Comparison of ENCODE assay signal across 10 cellular contexts in the genomic region with DNA sequence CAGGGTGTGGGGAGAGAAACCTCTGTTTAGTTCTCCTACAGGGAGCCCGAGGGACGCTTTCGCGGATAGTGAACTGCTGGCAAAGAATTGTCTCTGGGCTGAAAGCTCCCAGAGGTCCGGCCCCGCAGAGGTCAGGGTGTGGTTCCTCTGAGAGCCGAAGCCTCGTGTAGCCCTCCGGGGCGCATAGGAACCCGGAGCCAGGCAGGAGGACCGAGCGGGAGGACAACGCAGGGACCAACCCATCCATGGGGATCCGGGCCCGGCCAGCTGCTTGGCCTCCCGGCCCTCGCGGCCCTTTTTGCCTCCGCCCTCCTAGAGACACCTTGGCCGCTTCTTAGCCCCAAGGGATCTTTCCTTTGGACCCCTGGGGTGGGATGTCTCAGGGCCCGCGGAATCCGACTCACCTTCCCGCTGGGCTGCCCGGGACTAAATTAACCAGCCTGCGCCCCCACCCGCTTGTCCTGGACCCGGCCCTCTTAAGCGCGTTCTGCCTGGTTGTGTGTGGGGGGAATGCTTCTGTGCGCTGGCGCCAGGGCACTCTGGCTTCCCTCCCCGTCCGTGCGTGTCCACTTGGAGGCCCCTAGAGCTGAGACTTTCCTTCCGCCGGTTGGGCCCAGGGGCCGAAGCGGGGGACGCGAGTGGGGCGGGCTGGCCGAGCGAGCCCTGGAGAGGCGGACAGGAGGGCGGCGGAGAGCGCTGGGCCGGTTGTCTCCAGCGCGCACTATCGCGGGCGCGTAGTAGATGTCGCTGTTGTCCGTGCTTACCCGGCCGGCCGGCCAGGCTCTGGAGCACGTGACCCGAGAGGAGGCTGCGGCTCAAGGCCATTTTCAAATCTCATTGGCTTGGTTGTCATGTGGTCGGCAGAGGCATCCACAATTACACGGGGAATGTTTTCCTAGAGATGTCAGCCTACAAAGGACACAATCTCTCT. TPM values are rescaled to one million over a fixed set of nuclear protein-coding genes. Genes with fewer than 3 reads are reported as not detected.
DNase-seq lines count a peak whose midpoint lies in the region; ATAC-seq and TF ChIP-seq lines count a peak whose summit lies in the region.
"Had no signal": no experiment of that assay in that cellular context is flagged by ENCODE, and none has a peak within 500 bp of the region (broad histone marks: within the 10 kb centered on the region; RNA-seq: fewer than 3 reads in every experiment).

HOXD10 (plus strand) TSS at position 896 of the 931 bp plus-strand sequence. CDS start 56 bp downstream, outside the sequence.

- intact Hi-C loops in left colon (cut with DNase I, micrococcal nuclease) (no loop called here), testis (cut with DNase I; ENCODE audit: low total_unique reads) (no loop called here)

- WGBS in testis, 2 donors, result 1 to 3% methylated on average over 23 to 51 of the region's 66 CpGs

- no peaks in the 10 kb centered on the region for H3K4me1 ChIP-seq in testis

- ATAC-seq in left colon (peak; percentile 75), GM18861 (IDR thresholded peaks at IDR 0.05; ENCODE audit: unreplicated experiment) (no peak), HG03159 (IDR thresholded peaks at IDR 0.05; ENCODE audit: unreplicated experiment) (no peak)
- ATAC-seq: activated naive CD4-positive, alpha-beta T cell treated with anti-CD3 and anti-CD28 coated beads, Interleukin-2, amount 50 U/mL, for 72 hours had no signal

- no peaks in the 10 kb centered on the region for H3K36me3 ChIP-seq in WERI-Rb-1
- no peaks in the 10 kb centered on the region for H3K36me3 ChIP-seq in testis (ENCODE audit: low read depth, missing control alignments)

- peak; percentile 28 for TF ChIP-seq POLR2A in testis (IDR thresholded peaks at IDR 0.05)

- H3K9me3 ChIP-seq in WERI-Rb-1 (ENCODE audit: severe bottlenecking) (peaks cover 13% of the 10 kb centered on the region), testis (no peaks in the 10 kb centered on the region)

- H3K27me3 ChIP-seq in WERI-Rb-1 (ENCODE audit: insufficient read depth, low read depth, severe bottlenecking) (peaks cover 98% of the 10 kb centered on the region), testis (no peaks in the 10 kb centered on the region)

- TF ChIP-seq CTCF in WERI-Rb-1 (IDR thresholded peaks at IDR 0.05; ENCODE audit: low read depth, low read length) (peak; percentile 41), testis (IDR thresholded peaks at IDR 0.05) (peak; percentile 33 to 50 (median 41))

- DNase-seq in NCI-H748 (lab: John Stamatoyannopoulos, UW; ENCODE audit: unreplicated experiment) (peak; percentile 38), NCI-H748 treated with DMSO at 0.1 percent for 48 hours (lab: John Stamatoyannopoulos, UW) (no peak), WERI-Rb-1 (peak; percentile 54), left colon (peak in 1 of 2 donors; percentile 78), testis (peak; percentile 90), NCI-H526 (lab: John Stamatoyannopoulos, UW) (no peak)

- H3K27ac ChIP-seq in WERI-Rb-1 (no peak within 1 kb of the TSS), testis (peak within 1 kb of the TSS; percentile 95 to 98)

- H3K4me3 ChIP-seq in WERI-Rb-1 (ENCODE audit: low read depth, low read length), result no peak within 1 kb of the TSS
- H3K4me3 ChIP-seq in testis, result peak within 1 kb of the TSS; percentile 46 to 51

RNA-seq across cellular contexts. Expression of gene HOXD10, which starts in this region (rescaled TPM):
- 10 to 100 TPM in 1 of 2 donors, 1 to 10 TPM in 1; 1.0 to 14.8 TPM for total RNA-seq in left colon
- total RNA-seq in testis, result 1 to 10 TPM; 2.7 to 3.3 TPM
- 0.92 TPM for polyA plus RNA-seq in testis (ENCODE audit: insufficient read depth, low read depth, low replicate concordance)
- total RNA-seq: activated naive CD4-positive, alpha-beta T cell treated with anti-CD3 and anti-CD28 coated beads, Interleukin-2, amount 50 U/mL, for 72 hours; temporal lobe had no signal

Comparison
In these comparisons a context has a peak if more than half of its experiments do, and no peak if none do; other contexts are left out.
1. DNase-seq: peak in NCI-H748 (single experiment), WERI-Rb-1 (single experiment) and testis (single experiment); none in NCI-H748 treated with DMSO at 0.1 percent for 48 hours (single experiment) and NCI-H526 (0 of 2).